16 cellular contexts compared by ENCODE assay signal in genomic region chr19:34226036-34226435, GRCh38. TPM values are rescaled to one million over a fixed set of nuclear protein-coding genes. Genes with fewer than 3 reads are reported as not detected.
DNase-seq lines count a peak whose midpoint lies in the region; ATAC-seq, FAIRE-seq and TF ChIP-seq lines count a peak whose summit lies in the region.
"Had no signal": no experiment of that assay in that cellular context is flagged by ENCODE, and none has a peak within 500 bp of the region (broad histone marks: within the 10 kb centered on the region; RNA-seq: fewer than 3 reads in every experiment).

No MANE protein-coding gene starts in this region.

- no peaks in the 10 kb centered on the region for H3K27me3 Mint-ChIP-seq in CD8-positive, alpha-beta memory T cell
- H3K27me3 Mint-ChIP-seq in WTC11 (ENCODE audit: low read depth) = no peaks in the 10 kb centered on the region
- no peaks in the 10 kb centered on the region for H3K27me3 Mint-ChIP-seq in memory B cell

- peak; percentile 39 for FAIRE-seq in A549 (lab: Jason Lieb, UNC)

- peak overlapping the region in 7 of 8 donors; percentile 15 to 69 (median 53) for H3K27ac Mint-ChIP-seq in CD8-positive, alpha-beta memory T cell
- H3K27ac Mint-ChIP-seq in WTC11 (peak overlapping the region; percentile 22; the same call in 1 of the 2 replicates), memory B cell (peak overlapping the region; percentile 28)

- CTCF ChIA-PET in A549 (lab: Yijun Ruan, JAX) = interaction anchor here (0.9 to 12.6 kb wide), 10 partner anchors 10 to 448 kb away, joined by 3 to 173 read pairs (median 6); no protein-coding TSS in a partner anchor
- CTCF ChIA-PET in CD8-positive, alpha-beta memory T cell (lab: Charles Lee) = interaction anchor here (1.0 kb wide), 1 partner anchor 24 kb away, joined by 3 read pairs; no protein-coding TSS in a partner anchor
- CTCF ChIA-PET in WTC11 (lab: Charles Lee) = interaction anchor here (0.6 kb wide), 1 partner anchor 202 kb away, joined by 4 read pairs; the partner anchor contains the start of gene UBA2

- peaks cover 30 to 50% (median 43%) of the 10 kb centered on the region in 3 donors for H3K4me1 Mint-ChIP-seq in CD8-positive, alpha-beta memory T cell
- H3K4me1 Mint-ChIP-seq in WTC11 (peaks cover 35% of the 10 kb centered on the region), memory B cell (peaks cover 2% of the 10 kb centered on the region)

- peaks cover 54% of the 10 kb centered on the region for H3K36me3 ChIP-seq in CD8-positive, alpha-beta memory T cell (ENCODE audit: insufficient read depth, low read length)

- H3K4me2 ChIP-seq in A549 = peak overlapping the region; percentile 5; the same call in 2 of the 3 replicates
- H3K4me2 ChIP-seq: BLaER1 had no signal

- no peaks in the 10 kb centered on the region for H3K9me3 Mint-ChIP-seq in CD8-positive, alpha-beta memory T cell
- H3K9me3 Mint-ChIP-seq in WTC11 (no peaks in the 10 kb centered on the region), memory B cell (no peaks in the 10 kb centered on the region)

- no peaks in the 10 kb centered on the region for H3K27me3 ChIP-seq in CD8-positive, alpha-beta memory T cell (ENCODE audit: insufficient read depth, low read length, poor library complexity, severe bottlenecking)
- H3K27me3 ChIP-seq: BLaER1, body of pancreas, dorsolateral prefrontal cortex, transverse colon had no signal

- peak overlapping the region; percentile 46 to 48 for H3K27ac ChIP-seq in A549
- H3K27ac ChIP-seq in CD8-positive, alpha-beta memory T cell (ENCODE audit: low read depth, low read length) = no peak overlapping the region
- H3K27ac ChIP-seq: BLaER1, body of pancreas, lower lobe of right lung, transverse colon had no signal

- TF ChIP-seq CTCF in A549 (IDR thresholded peaks at IDR 0.05) (no peak), WTC11 (IDR thresholded peaks at IDR 0.05) (no peak)

- ATAC-seq in A549 (no peak), WTC11 (no peak), memory B cell (ENCODE audit: low read depth) (no peak)
- ATAC-seq: body of pancreas, lower lobe of right lung had no signal

- peaks cover 32% of the 10 kb centered on the region for H3K4me1 ChIP-seq in A549
- peaks cover 11% of the 10 kb centered on the region for H3K4me1 ChIP-seq in CD8-positive, alpha-beta memory T cell (ENCODE audit: insufficient read depth, low read length)
- H3K4me1 ChIP-seq: BLaER1, body of pancreas, transverse colon had no signal

- H3K9me3 ChIP-seq in A549 = no peaks in the 10 kb centered on the region
- no peaks in the 10 kb centered on the region for H3K9me3 ChIP-seq in CD8-positive, alpha-beta memory T cell (ENCODE audit: low read length)
- H3K9me3 ChIP-seq: BLaER1, body of pancreas, lower lobe of right lung, transverse colon had no signal

- no peak overlapping the region for H3K4me3 Mint-ChIP-seq in CD8-positive, alpha-beta memory T cell
- H3K4me3 Mint-ChIP-seq in WTC11 = no peak overlapping the region
- H3K4me3 Mint-ChIP-seq in memory B cell = no peak overlapping the region

- TF ChIP-seq POLR2A in A549 (IDR thresholded peaks at IDR 0.05; ENCODE audit: low read length) = no peak

- DNase-seq in A549 (ENCODE audit: low read depth in 1 of 2, low spot score in 1 of 2) (no peak), WTC11 (ENCODE audit: low spot score) (no peak), memory B cell (ENCODE audit: low spot score in 2 of 2) (no peak), germinal center (ENCODE audit: low spot score) (no peak), mucosa of gallbladder (ENCODE audit: low spot score) (no peak), NCI-H1436 treated with DMSO at 0.1 percent for 48 hours (lab: John Stamatoyannopoulos, UW) (no peak)
- DNase-seq in CD8-positive, alpha-beta memory T cell = no peak
- DNase-seq: body of pancreas; DMS79 treated with DMSO at 0.1 percent for 48 hours; dorsolateral prefrontal cortex; lower lobe of right lung; NCI-H2171; NK-92 treated with Interleukin-12 subunit alpha and Interleukin-12 subunit beta, amount 100 ng/mL, for 24 hours; SHP77; transverse colon had no signal

- POLR2A ChIA-PET in A549 (lab: Yijun Ruan, JAX) = interaction anchor here (0.7 kb wide), 1 partner anchor 125 kb away, joined by 3 read pairs; no protein-coding TSS in a partner anchor
- POLR2A ChIA-PET in CD8-positive, alpha-beta memory T cell (lab: Charles Lee) = interaction anchor here (0.7 to 1.3 kb wide), 3 partner anchors 53 to 112 kb away, joined by 3 to 9 read pairs (median 3); partner anchors contain the start of gene LSM14A
- POLR2A ChIA-PET in WTC11 (lab: Charles Lee) = interaction anchor here (0.5 to 0.7 kb wide), 2 partner anchors 10 to 655 kb away, joined by 3 to 4 read pairs; no protein-coding TSS in a partner anchor

- H3K4me3 ChIP-seq in A549 = no peak overlapping the region
- no peak overlapping the region for H3K4me3 ChIP-seq in CD8-positive, alpha-beta memory T cell (ENCODE audit: low read length)
- H3K4me3 ChIP-seq: BLaER1, body of pancreas, dorsolateral prefrontal cortex, lower lobe of right lung, transverse colon had no signal

- TF ChIP-seq RAD21 in A549 (conservative IDR thresholded peaks at IDR 0.05 in 1 of 2, IDR thresholded peaks at IDR 0.05 in 1 of 2) = no peak

- WGBS in A549 (ENCODE audit: missing lambda C conversion rate) = 94% methylated on average over 2 of the region's 2 CpGs

- peaks cover 8 to 91% (median 43%) of the 10 kb centered on the region in 3 donors for H3K36me3 Mint-ChIP-seq in CD8-positive, alpha-beta memory T cell
- H3K36me3 Mint-ChIP-seq in WTC11 (peaks cover 73% of the 10 kb centered on the region), memory B cell (peaks cover 29% of the 10 kb centered on the region)

- TF ChIP-seq EP300 in A549 (IDR thresholded peaks at IDR 0.05) = no peak

TF ChIP-seq in A549, 52 proteins besides CTCF, POLR2A, EP300 and RAD21:
- peak; percentile 91 for TF ChIP-seq MAFK (IDR thresholded peaks at IDR 0.05; ENCODE audit: partially characterized antibody)
- peak; percentile 96 for TF ChIP-seq NFE2L2 (conservative IDR thresholded peaks at IDR 0.05; ENCODE audit: low read length)
- TF ChIP-seq CHD2 (IDR thresholded peaks at IDR 0.05; ENCODE audit: low read length, partially characterized antibody) = no peak
- TF ChIP-seq, protein P1, sequence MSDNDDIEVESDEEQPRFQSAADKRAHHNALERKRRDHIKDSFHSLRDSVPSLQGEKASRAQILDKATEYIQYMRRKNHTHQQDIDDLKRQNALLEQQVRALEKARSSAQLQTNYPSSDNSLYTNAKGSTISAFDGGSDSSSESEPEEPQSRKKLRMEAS (IDR thresholded peaks at IDR 0.05) = no peak
- no peak for TF ChIP-seq JUNB (IDR thresholded peaks at IDR 0.05)
- TF ChIP-seq ZC3H11A (IDR thresholded peaks at IDR 0.05) = no peak
- TF ChIP-seq CEBPB (IDR thresholded peaks at IDR 0.05) = no peak

TF ChIP-seq in WTC11, 78 proteins besides CTCF, POLR2A, EP300 and RAD21:
- 0 out of 2 replicates have a peak, but pooled peaks have one; percentile 31 for TF ChIP-seq NFE2L1 (CRISPR knock-in tag; IDR thresholded peaks at IDR 0.05)
- TF ChIP-seq TP53 (CRISPR knock-in tag; IDR thresholded peaks at IDR 0.05) = no peak
TF ChIP-seq in WTC11: peak in this region for 1.

RNA-seq across cellular contexts. Expression of gene GARRE1, which starts 28.3 kb away (rescaled TPM):
- 19.4 and 20.0 TPM in 2 replicates for polyA plus RNA-seq in A549 (2011; rRNA removed)
- polyA plus RNA-seq in A549 (2012; cell fraction: cytosol; rRNA removed) = 10.9 and 13.3 TPM in 2 replicates
- polyA plus RNA-seq in A549 (2012; cell fraction: nucleus; rRNA removed) = 15.7 and 23.1 TPM in 2 replicates
- polyA plus RNA-seq in A549 (2017; fragmentation: RNase III; extraction: RNeasy Plus Mini Kit Qiagen cat#74134 plus additional on column Dnase treatment) = 9.0 to 9.6 TPM (median 9.1 TPM) in 3 replicates
- 21.1 and 21.2 TPM in 2 replicates for polyA minus RNA-seq in A549 (2011; rRNA and poly(A)+ RNA removed)
- 10 to 100 TPM; 12.1 to 13.5 TPM for total RNA-seq in CD8-positive, alpha-beta memory T cell
- polyA plus RNA-seq in CD8-positive, alpha-beta memory T cell = 6.1 TPM
- total RNA-seq in WTC11 (2021) = 16.7 to 20.8 TPM (median 19.8 TPM) in 3 replicates
- total RNA-seq in mucosa of gallbladder = 27.7 TPM

RNA-seq across cellular contexts. Expression of gene LSM14A, which starts 53.7 kb away (rescaled TPM):
- polyA plus RNA-seq in A549 (2011; rRNA removed) (264 and 278 TPM in 2 replicates), A549 (2017; fragmentation: RNase III; extraction: RNeasy Plus Mini Kit Qiagen cat#74134 plus additional on column Dnase treatment) (227 to 253 TPM (median 241 TPM) in 3 replicates)
- 272 and 304 TPM in 2 replicates for polyA plus RNA-seq in A549 (2012; cell fraction: cytosol; rRNA removed)
- 99.0 and 113 TPM in 2 replicates for polyA plus RNA-seq in A549 (2012; cell fraction: nucleus; rRNA removed)
- polyA minus RNA-seq in A549 (2011; rRNA and poly(A)+ RNA removed) = 269 and 305 TPM in 2 replicates
- 100 to 1,000 TPM; 111 to 129 TPM for total RNA-seq in CD8-positive, alpha-beta memory T cell
- 167 TPM for polyA plus RNA-seq in CD8-positive, alpha-beta memory T cell
- total RNA-seq in WTC11 (2021) (161 to 178 TPM (median 173 TPM) in 3 replicates), mucosa of gallbladder (91.3 TPM)
